Comparison of ENCODE assay signal across 31 cellular contexts in the genomic region with DNA sequence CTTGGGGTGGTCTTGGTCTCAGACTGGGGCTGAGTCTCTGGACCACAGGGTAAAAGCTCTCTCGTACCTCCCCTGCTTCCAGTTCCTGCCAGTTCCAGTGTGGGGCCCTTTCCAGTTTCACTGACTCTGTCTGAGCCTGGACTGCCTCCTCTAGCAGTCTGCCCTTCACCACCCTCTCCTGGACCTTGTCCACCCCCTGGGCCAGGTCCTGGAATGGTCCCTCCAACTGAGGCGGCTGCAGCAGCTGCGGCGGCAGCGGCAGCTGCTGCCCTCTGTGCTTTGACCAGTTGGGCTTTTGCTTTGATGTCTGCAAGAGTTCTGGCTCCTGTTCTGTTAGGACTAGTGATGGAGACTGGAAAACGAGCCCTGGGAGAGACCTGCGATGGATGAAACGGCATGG.
DNase-seq lines count a peak whose midpoint lies in the region; ATAC-seq, FAIRE-seq and TF ChIP-seq lines count a peak whose summit lies in the region.
"Had no signal": no experiment of that assay in that cellular context is flagged by ENCODE, and none has a peak within 500 bp of the region (broad histone marks: within the 10 kb centered on the region; RNA-seq: fewer than 3 reads in every experiment).

No MANE protein-coding gene starts in this region.

- TF ChIP-seq POLR2A in H1 (IDR thresholded peaks at IDR 0.05; ENCODE audit: control extremely low read depth in 1 of 2, low read depth in 2 of 2, low read length in 2 of 2): no peak

- peak overlapping the region; percentile 52 for H3K27ac Mint-ChIP-seq in activated naive CD4-positive, alpha-beta T cell treated with anti-CD3 and anti-CD28 coated beads, Interleukin-2, amount 50 U/mL, for 24 hours
- peak overlapping the region; percentile 3 to 63 (median 59); a peak in 3 of 7 replicates for H3K27ac Mint-ChIP-seq in H9
- peak overlapping the region; percentile 67 for H3K27ac Mint-ChIP-seq in stimulated activated memory B cell treated with anti-CD40 and anti-IgM and Interleukin-4, amounts not matched to agents 10 μg/mL and 1 μg/mL and 100 μg/mL, for 72 hours

- TF ChIP-seq RAD21 in H1 (IDR thresholded peaks at IDR 0.05 in 1 of 2, conservative IDR thresholded peaks at IDR 0.05 in 1 of 2; ENCODE audit: low read depth in 2 of 2, low read length in 2 of 2): no peak

- H2AK5ac ChIP-seq in H9 (ENCODE audit: insufficient read length, low read length): no peak overlapping the region
- no peak overlapping the region for H2AK5ac ChIP-seq in H1 (ENCODE audit: low read depth, low read length)

- H3K4me2 ChIP-seq in H9 (ENCODE audit: insufficient read depth, insufficient read length, low read length) (no peak overlapping the region), H1 (ENCODE audit: insufficient read depth in 1 of 2, low read depth in 2 of 2, low read length in 2 of 2) (no peak overlapping the region)

- no peak overlapping the region for H3K56ac ChIP-seq in H9 (ENCODE audit: insufficient read length, low read depth, low read length)
- H3K56ac ChIP-seq in H1 (replicated peaks; ENCODE audit: insufficient read length, low read depth, low read length): no peak overlapping the region

- no peak for DNase-seq in activated naive CD4-positive, alpha-beta T cell treated with Interleukin-2 at 50 U/mL for 16 hours
- DNase-seq in H9: no peak
- DNase-seq in H1 (ENCODE audit: low read depth in 1 of 2, low spot score in 2 of 2): no peak
- DNase-seq in SKM-1 treated with dmso at 0.1 percent for 144 hours (lab: John Stamatoyannopoulos, UW; ENCODE audit: unreplicated experiment): no peak
- DNase-seq in DMS53 (lab: John Stamatoyannopoulos, UW): no peak
- DNase-seq: activated CD4-positive, CD25-positive, alpha-beta regulatory T cell treated with anti-CD3 and anti-CD28 coated beads, Interleukin-2, amount 50 U/mL, for 72 hours; activated gamma-delta T cell treated with Interleukin-2 at 50 U/mL for 16 hours; activated T-cell treated with anti-CD3 and anti-CD28 coated beads, Interleukin-2, amount 50 U/mL, for 4 hours; amygdala; effector CD4-positive, alpha-beta T cell; erythroblast; GF-D8; head of caudate nucleus; KG1; kidney glomerular epithelial cell; MG63; NCI-H2081; NCI-H2227 treated with DMSO at 0.1 percent for 48 hours; NCI-H526 treated with DMSO at 0.1 percent for 48 hours; stimulated activated naive CD8-positive, alpha-beta T cell treated with anti-CD3 and anti-CD28 coated beads, Interleukin-15, Interleukin-2, amounts not matched to agents 100 U/mL and 50 U/mL, for 24 hours had no signal

- POLR2A ChIA-PET in H1 (lab: Charles Lee; ENCODE audit: partially characterized antibody): no interaction called here

- H2BK120ac ChIP-seq in H9 (ENCODE audit: low read depth, low read length, poor library complexity, severe bottlenecking) (no peak overlapping the region), H1 (replicated peaks; ENCODE audit: low read depth, low read length) (no peak overlapping the region)

- H3K79me2 ChIP-seq in H9 (ENCODE audit: insufficient read depth, low read length) (no peaks in the 10 kb centered on the region), H1 (ENCODE audit: control insufficient read depth in 1 of 2, insufficient read depth in 2 of 2, low read length in 2 of 2) (no peaks in the 10 kb centered on the region)

- no peak overlapping the region for H3K18ac ChIP-seq in H9 (ENCODE audit: insufficient read length, low read depth, low read length)
- no peak overlapping the region for H3K18ac ChIP-seq in H1 (ENCODE audit: extremely low read depth, low read length)

- peaks cover 6 to 33% (median 15%) of the 10 kb centered on the region in 4 experiments; a peak in 7 of 8 replicates for H3K36me3 ChIP-seq in H1 (ENCODE audit: control insufficient read depth in 2 of 4, insufficient read depth in 4 of 4, low read length in 3 of 4)

- H3K4me1 ChIP-seq in H9 (ENCODE audit: insufficient read depth, low read length) (no peaks in the 10 kb centered on the region), H1 (replicated peaks in 1 of 4; ENCODE audit: control insufficient read depth in 3 of 4, insufficient read depth in 4 of 4, low read length in 3 of 4) (peaks cover 0 to 14% (median 7%) of the 10 kb centered on the region in 4 experiments; a peak in 5 of 7 replicates)
- H3K4me1 ChIP-seq: SJCRH30 had no signal

- H3K9me3 ChIP-seq in H9 (ENCODE audit: control insufficient read depth, low read depth, low read length) (no peaks in the 10 kb centered on the region), H1 (ENCODE audit: insufficient read depth in 2 of 2, low read depth in 1 of 2, low read length in 1 of 2) (no peaks in the 10 kb centered on the region)
- H3K9me3 ChIP-seq: MG63, SJCRH30, thoracic aorta had no signal

- no peak for ATAC-seq in stimulated activated memory B cell treated with anti-CD40 and anti-IgM and Interleukin-4, amounts not matched to agents 10 μg/mL and 1 μg/mL and 100 μg/mL, for 72 hours
- ATAC-seq in HG03354 (IDR thresholded peaks at IDR 0.05; ENCODE audit: poor library complexity, severe bottlenecking, unreplicated experiment): no peak
- ATAC-seq: HCT116; sciatic nerve; stimulated activated naive CD8-positive, alpha-beta T cell treated with anti-CD3 and anti-CD28 coated beads, Interleukin-15, Interleukin-2, amounts not matched to agents 100 U/mL and 50 U/mL, for 24 hours had no signal

- H2AFZ ChIP-seq in H9 (ENCODE audit: low read length) (no peak overlapping the region), H1 (ENCODE audit: low read length) (no peak overlapping the region)

- TF ChIP-seq CTCF in H9 (conservative IDR thresholded peaks at IDR 0.05): no peak
- no peak for TF ChIP-seq CTCF in H1 (IDR thresholded peaks at IDR 0.05; ENCODE audit: control extremely low read depth in 1 of 3, insufficient read depth in 1 of 3, low read depth in 1 of 3, low read length in 3 of 3)

- H3K4me3 Mint-ChIP-seq in activated naive CD4-positive, alpha-beta T cell treated with anti-CD3 and anti-CD28 coated beads, Interleukin-2, amount 50 U/mL, for 24 hours: no peak overlapping the region
- H3K4me3 Mint-ChIP-seq in H9: no peak overlapping the region
- no peak overlapping the region for H3K4me3 Mint-ChIP-seq in stimulated activated memory B cell treated with anti-CD40 and anti-IgM and Interleukin-4, amounts not matched to agents 10 μg/mL and 1 μg/mL and 100 μg/mL, for 72 hours

- no peaks in the 10 kb centered on the region for H3K9me3 Mint-ChIP-seq in activated naive CD4-positive, alpha-beta T cell treated with anti-CD3 and anti-CD28 coated beads, Interleukin-2, amount 50 U/mL, for 24 hours
- no peaks in the 10 kb centered on the region for H3K9me3 Mint-ChIP-seq in H9
- no peaks in the 10 kb centered on the region for H3K9me3 Mint-ChIP-seq in stimulated activated memory B cell treated with anti-CD40 and anti-IgM and Interleukin-4, amounts not matched to agents 10 μg/mL and 1 μg/mL and 100 μg/mL, for 72 hours
- H3K9me3 Mint-ChIP-seq: activated T-cell treated with anti-CD3 and anti-CD28 coated beads, Interleukin-2, amount 50 U/mL, for 4 hours had no signal

- H4K8ac ChIP-seq in H9 (replicated peaks; ENCODE audit: insufficient read length, low read depth, low read length): no peak overlapping the region
- H4K8ac ChIP-seq in H1 (ENCODE audit: extremely low read depth, insufficient read depth, low read length): peak overlapping the region; percentile 1; the same call in 1 of the 2 replicates

- H4K20me1 ChIP-seq in H9 (ENCODE audit: control insufficient read depth, insufficient read depth, insufficient read length): no peaks in the 10 kb centered on the region
- peaks cover 0 to 4% of the 10 kb centered on the region in 2 experiments for H4K20me1 ChIP-seq in H1 (replicated peaks in 1 of 2; ENCODE audit: control insufficient read depth in 1 of 2, insufficient read depth in 2 of 2, low read length in 2 of 2)

- no peak overlapping the region for H2BK20ac ChIP-seq in H9 (ENCODE audit: low read depth, low read length, poor library complexity, severe bottlenecking)
- H2BK20ac ChIP-seq in H1 (ENCODE audit: low read length): no peak overlapping the region

- H3K27me3 ChIP-seq in H9 (ENCODE audit: insufficient read depth, low read length): no peaks in the 10 kb centered on the region
- no peaks in the 10 kb centered on the region for H3K27me3 ChIP-seq in H1 (replicated peaks in 1 of 4; ENCODE audit: control insufficient read depth in 3 of 4, extremely low read depth in 1 of 4, insufficient read depth in 3 of 4, low read length in 3 of 4)
- H3K27me3 ChIP-seq: MG63, SJCRH30 had no signal

- no peaks in the 10 kb centered on the region for H3K27me3 Mint-ChIP-seq in activated naive CD4-positive, alpha-beta T cell treated with anti-CD3 and anti-CD28 coated beads, Interleukin-2, amount 50 U/mL, for 24 hours
- H3K27me3 Mint-ChIP-seq in H9 (ENCODE audit: low read depth): no peaks in the 10 kb centered on the region
- H3K27me3 Mint-ChIP-seq in stimulated activated memory B cell treated with anti-CD40 and anti-IgM and Interleukin-4, amounts not matched to agents 10 μg/mL and 1 μg/mL and 100 μg/mL, for 72 hours: no peaks in the 10 kb centered on the region

- H3K79me1 ChIP-seq in H9 (ENCODE audit: insufficient read depth, low read depth, low read length, poor library complexity, severe bottlenecking) (no peaks in the 10 kb centered on the region), H1 (ENCODE audit: low read depth, low read length) (no peaks in the 10 kb centered on the region)

- no peak for FAIRE-seq in H1 (lab: Jason Lieb, UNC)
- FAIRE-seq: colon, HTR-8/SVneo, RCC 7860, TTC549 had no signal

- H3K27ac ChIP-seq in H9 (ENCODE audit: insufficient read length, low read depth, low read length) (no peak overlapping the region), H1 (ENCODE audit: low read depth, low read length) (no peak overlapping the region)
- H3K27ac ChIP-seq: SJCRH30, thoracic aorta had no signal

- H2BK15ac ChIP-seq in H9 (ENCODE audit: low read depth, low read length): no peak overlapping the region
- no peak overlapping the region for H2BK15ac ChIP-seq in H1 (ENCODE audit: low read length)

- CTCF ChIA-PET in H1 (lab: Charles Lee; ENCODE audit: partially characterized antibody): interaction anchor here (1.0 to 1.1 kb wide), 2 partner anchors 44 to 136 kb away, joined by 3 read pairs; no protein-coding TSS in a partner anchor

- H3K4me1 Mint-ChIP-seq in activated naive CD4-positive, alpha-beta T cell treated with anti-CD3 and anti-CD28 coated beads, Interleukin-2, amount 50 U/mL, for 24 hours: peaks cover 32% of the 10 kb centered on the region
- peaks cover 38 to 44% of the 10 kb centered on the region in 2 experiments for H3K4me1 Mint-ChIP-seq in H9
- H3K4me1 Mint-ChIP-seq in stimulated activated memory B cell treated with anti-CD40 and anti-IgM and Interleukin-4, amounts not matched to agents 10 μg/mL and 1 μg/mL and 100 μg/mL, for 72 hours: peaks cover 25% of the 10 kb centered on the region

- no peak overlapping the region for H3K14ac ChIP-seq in H9 (ENCODE audit: insufficient read depth, low read length)
- H3K14ac ChIP-seq in H1 (ENCODE audit: insufficient read length): no peak overlapping the region

- H2BK5ac ChIP-seq in H9 (ENCODE audit: insufficient read length, low read length) (no peak overlapping the region), H1 (ENCODE audit: low read depth, low read length) (no peak overlapping the region)

- H3K4me3 ChIP-seq in H1 (ENCODE audit: extremely low read depth in 1 of 4, insufficient read depth in 2 of 4, low read depth in 3 of 4, low read length in 4 of 4): no peak overlapping the region
- H3K4me3 ChIP-seq: MG63, SJCRH30, thoracic aorta had no signal

- H3K23ac ChIP-seq in H9 (ENCODE audit: insufficient read length, low read depth, low read length): no peak overlapping the region
- no peak overlapping the region for H3K23ac ChIP-seq in H1 (ENCODE audit: insufficient read length)

- H4K91ac ChIP-seq in H9 (ENCODE audit: insufficient read length, low read depth, low read length) (no peak overlapping the region), H1 (replicated peaks; ENCODE audit: insufficient read length, low read length) (no peak overlapping the region)

- H4K5ac ChIP-seq in H9 (ENCODE audit: insufficient read length, low read depth, low read length): no peak overlapping the region
- no peak overlapping the region for H4K5ac ChIP-seq in H1 (ENCODE audit: insufficient read length, low read depth, low read length)

- H3K4ac ChIP-seq in H9 (ENCODE audit: low read depth, low read length) (no peak overlapping the region), H1 (replicated peaks; ENCODE audit: insufficient read length, low read depth, low read length) (no peak overlapping the region)

- H2BK12ac ChIP-seq in H9 (ENCODE audit: insufficient read length, low read depth, low read length) (no peak overlapping the region), H1 (ENCODE audit: low read depth, low read length) (no peak overlapping the region)

- H3T11ph ChIP-seq in H9 (ENCODE audit: low read length): no peak overlapping the region

- no peak for TF ChIP-seq EP300 in H1 (IDR thresholded peaks at IDR 0.05; ENCODE audit: borderline replicate concordance in 1 of 2, low read depth in 2 of 2, low read length in 2 of 2)

- no peaks in the 10 kb centered on the region for H3K23me2 ChIP-seq in H9 (ENCODE audit: insufficient read length, low read depth, low read length, poor library complexity, severe bottlenecking)
- H3K23me2 ChIP-seq in H1 (ENCODE audit: low read depth, low read length): no peaks in the 10 kb centered on the region; the same call in 1 of the 2 replicates

- H3K9ac ChIP-seq in H9 (ENCODE audit: extremely low read depth, insufficient read length, low read length) (no peak overlapping the region), H1 (replicated peaks in 1 of 4; ENCODE audit: extremely low read depth in 1 of 4, low read depth in 3 of 4, low read length in 3 of 4) (no peak overlapping the region)

- H3K36me3 Mint-ChIP-seq in activated naive CD4-positive, alpha-beta T cell treated with anti-CD3 and anti-CD28 coated beads, Interleukin-2, amount 50 U/mL, for 24 hours: peaks cover 7% of the 10 kb centered on the region
- H3K36me3 Mint-ChIP-seq in H9 (ENCODE audit: insufficient read depth in 1 of 3, low read depth in 3 of 3): peaks cover 15 to 48% (median 36%) of the 10 kb centered on the region in 3 experiments
- peaks cover 50% of the 10 kb centered on the region for H3K36me3 Mint-ChIP-seq in stimulated activated memory B cell treated with anti-CD40 and anti-IgM and Interleukin-4, amounts not matched to agents 10 μg/mL and 1 μg/mL and 100 μg/mL, for 72 hours

- WGBS in H9 (ENCODE audit: extremely low coverage, insufficient read length, low lambda C conversion rate): no CpG with 5 or more reads among the region's 8 CpGs
- 93% methylated on average over 8 of the region's 8 CpGs; no CpG with 5 or more reads in 1 of the 2 experiments for WGBS in H1 (ENCODE audit: extremely low coverage in 1 of 2, insufficient coverage in 1 of 2, insufficient read length in 1 of 2, insufficient replicate concordance in 2 of 2, low coverage in 1 of 2, low lambda C conversion rate in 2 of 2, missing lambda C conversion rate in 1 of 2), 2 experiments
